1 cellular context compared by ENCODE assay signal in the genomic region with DNA sequence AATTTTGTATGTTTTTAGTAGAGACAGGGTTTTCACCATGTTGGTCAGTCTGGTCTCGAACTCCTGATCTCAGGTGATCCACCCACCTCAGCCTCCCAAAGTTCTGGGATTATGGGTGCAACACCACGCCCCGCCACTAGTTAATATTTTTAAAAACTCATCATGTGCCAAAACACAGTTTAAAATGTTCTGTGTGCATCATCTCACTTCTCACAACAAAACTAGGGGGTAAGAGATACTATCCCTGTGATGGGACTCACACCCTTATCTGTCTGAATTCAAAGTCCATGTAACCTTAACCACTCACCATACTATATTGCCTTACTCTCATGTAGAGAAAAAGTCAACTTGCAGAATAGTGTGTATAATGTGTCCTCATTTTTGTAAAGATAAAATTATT.
TF ChIP-seq lines count a peak whose summit lies in the region.

No MANE protein-coding gene starts in this region.

TF ChIP-seq in WTC11, 78 proteins besides CTCF, POLR2A, EP300 and RAD21:
- no peak for TF ChIP-seq RORB (CRISPR knock-in tag; IDR thresholded peaks at IDR 0.05)
